In genomic region chr11:73388241-73389133, GRCh38 we compare ENCODE assay signal across 1 cellular context.
TF ChIP-seq lines count a peak whose summit lies in the region.

No MANE protein-coding gene starts in this region.

TF ChIP-seq in WTC11, 78 proteins besides CTCF, POLR2A, EP300 and RAD21 (continued from another document):
- TF ChIP-seq AR (CRISPR knock-in tag; IDR thresholded peaks at IDR 0.05) (no peak), AFF4 (CRISPR knock-in tag; IDR thresholded peaks at IDR 0.05; ENCODE audit: borderline replicate concordance) (no peak), FOXK1 (CRISPR knock-in tag; IDR thresholded peaks at IDR 0.05) (no peak), TEAD4 (CRISPR knock-in tag; IDR thresholded peaks at IDR 0.05) (no peak), ZMAT4 (CRISPR knock-in tag; IDR thresholded peaks at IDR 0.05) (no peak)
